8 cellular contexts compared by ENCODE assay signal in the genomic region with DNA sequence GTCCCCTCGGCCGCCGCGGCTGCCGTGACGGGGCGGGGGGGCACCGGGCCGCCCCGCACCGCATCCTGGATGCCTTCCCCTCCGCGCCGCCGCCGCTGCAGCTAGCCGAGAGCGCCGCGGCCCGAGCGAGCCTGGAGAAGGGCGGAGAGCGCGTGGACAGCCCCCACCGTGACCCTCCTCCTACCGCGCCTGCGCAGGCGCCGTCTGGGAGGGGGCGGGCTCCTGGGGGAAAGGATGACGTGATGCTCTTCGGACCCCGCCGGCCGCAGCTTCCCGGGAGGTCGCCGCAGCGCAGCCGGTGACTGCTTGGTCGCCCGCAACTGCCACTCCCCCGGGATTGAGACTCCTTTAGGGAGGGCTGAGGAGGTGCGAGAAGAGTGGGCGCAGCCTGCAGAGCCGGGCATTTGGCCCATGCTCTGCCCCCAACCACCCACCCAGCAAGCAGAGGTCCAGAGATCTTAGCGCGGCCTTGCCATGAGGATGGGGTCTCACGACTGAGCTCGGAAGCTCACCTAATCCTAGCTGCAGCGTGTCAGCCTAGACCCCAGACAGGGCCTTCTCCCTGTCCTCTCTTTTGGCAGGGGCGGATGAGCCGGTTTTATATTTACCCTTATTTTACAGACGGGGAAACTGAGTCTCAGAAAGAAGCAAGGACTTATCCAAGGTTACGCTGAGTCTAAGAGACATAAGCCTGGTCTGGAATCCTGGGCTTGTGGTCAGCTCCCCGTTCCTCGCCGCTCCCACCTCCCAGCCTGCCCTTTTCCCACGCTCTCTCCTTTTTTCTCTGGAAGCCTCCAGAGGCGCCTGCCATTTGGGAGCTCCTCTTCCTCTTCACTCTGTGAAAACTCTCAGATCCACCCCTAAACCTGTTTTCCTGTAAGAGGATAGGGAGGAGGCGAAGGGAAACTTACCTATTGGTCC. TPM values are rescaled to one million over a fixed set of nuclear protein-coding genes. Genes with fewer than 3 reads are reported as not detected.
A peak's percentile ranks its signal among the peaks of the same experiment; 100 is the strongest.
DNase-seq lines count a peak whose midpoint lies in the region; ATAC-seq and TF ChIP-seq lines count a peak whose summit lies in the region.

TSS of gene DENND5A (minus strand) at position 140 of the 921 bp plus-strand sequence. CDS start 281 bp downstream, outside the sequence.

- DNase-seq in GM13977 (ENCODE audit: low spot score) (peak; percentile 92), NCI-H524 treated with DMSO at 0.1 percent for 48 hours (lab: John Stamatoyannopoulos, UW) (peak; percentile 37), lower leg skin (ENCODE audit: low spot score in 2 of 2) (peak; percentile 66 to 96)
- DNase-seq in activated CD4-positive, alpha-beta memory T cell treated with anti-CD3 and anti-CD28 coated beads, Interleukin-2, amount 10 ng/mL, durations not matched to agents 7 days and 5 days: peak; percentile 49
- DNase-seq in stimulated activated CD4-positive, alpha-beta T cell treated with anti-CD3 and anti-CD28 coated beads, Interleukin-4, amount 100 ng/mL, for 4 hours: peak; percentile 50 to 57

- CTCF ChIA-PET in activated CD4-positive, alpha-beta memory T cell treated with anti-CD3 and anti-CD28 coated beads, Interleukin-2, amount 10 ng/mL, durations not matched to agents 7 days and 5 days (lab: Charles Lee): interaction anchor here (1.1 to 1.4 kb wide), 5 partner anchors 11 to 241 kb away, joined by 3 to 4 read pairs (median 3); no protein-coding TSS in a partner anchor

- H3K4me1 Mint-ChIP-seq in activated CD4-positive, alpha-beta memory T cell treated with anti-CD3 and anti-CD28 coated beads, Interleukin-2, amount 10 ng/mL, durations not matched to agents 7 days and 5 days: peaks cover 30% of the 10 kb centered on the region

- no peaks in the 10 kb centered on the region for H3K36me3 ChIP-seq in duodenal mucosa (ENCODE audit: control insufficient read depth in 1 of 2, insufficient read depth in 2 of 2, low read length in 2 of 2)

- H3K9me3 Mint-ChIP-seq in activated CD4-positive, alpha-beta memory T cell treated with anti-CD3 and anti-CD28 coated beads, Interleukin-2, amount 10 ng/mL, durations not matched to agents 7 days and 5 days: no peaks in the 10 kb centered on the region

- peaks cover 58% of the 10 kb centered on the region for H3K27me3 Mint-ChIP-seq in activated CD4-positive, alpha-beta memory T cell treated with anti-CD3 and anti-CD28 coated beads, Interleukin-2, amount 10 ng/mL, durations not matched to agents 7 days and 5 days

- ATAC-seq in HG03159 (IDR thresholded peaks at IDR 0.05; ENCODE audit: unreplicated experiment) (peak; percentile 26), GM21526 (IDR thresholded peaks at IDR 0.05; ENCODE audit: low FRiP score, unreplicated experiment) (no peak)

- H3K27me3 ChIP-seq in duodenal mucosa (ENCODE audit: control insufficient read depth in 1 of 2, insufficient read depth in 2 of 2, low read length in 2 of 2): no peaks in the 10 kb centered on the region

- intact Hi-C loops in lower leg skin (cut with DNase I; ENCODE audit: low total_unique reads): no loop called here

- no peaks in the 10 kb centered on the region for H3K9me3 ChIP-seq in duodenal mucosa (ENCODE audit: control insufficient read depth in 1 of 2, low read length in 2 of 2)

- peak within 1 kb of the TSS; percentile 88 for H3K27ac ChIP-seq in duodenal mucosa (ENCODE audit: low read depth, low read length)

- H3K4me3 Mint-ChIP-seq in activated CD4-positive, alpha-beta memory T cell treated with anti-CD3 and anti-CD28 coated beads, Interleukin-2, amount 10 ng/mL, durations not matched to agents 7 days and 5 days: peak within 1 kb of the TSS; percentile 80

- POLR2A ChIA-PET in activated CD4-positive, alpha-beta memory T cell treated with anti-CD3 and anti-CD28 coated beads, Interleukin-2, amount 10 ng/mL, durations not matched to agents 7 days and 5 days (lab: Charles Lee): interaction anchor here (0.6 to 2.5 kb wide), 8 partner anchors 8 to 195 kb away, joined by 3 to 17 read pairs (median 8); partner anchors contain the start of gene ZNF143

- H3K9ac ChIP-seq in duodenal mucosa (ENCODE audit: low read depth in 1 of 2, low read length in 2 of 2): peak within 1 kb of the TSS; percentile 68 to 82

- TF ChIP-seq CTCF in GM13977 (IDR thresholded peaks at IDR 0.05; ENCODE audit: extremely low read depth, insufficient read depth, missing control alignments) (peak; percentile 31), lower leg skin (IDR thresholded peaks at IDR 0.05) (no peak)

- H3K27ac Mint-ChIP-seq in activated CD4-positive, alpha-beta memory T cell treated with anti-CD3 and anti-CD28 coated beads, Interleukin-2, amount 10 ng/mL, durations not matched to agents 7 days and 5 days: peak within 1 kb of the TSS; percentile 68

- peak in 1 of 2 donors; percentile 31 for TF ChIP-seq POLR2A in lower leg skin (IDR thresholded peaks at IDR 0.05)

- in situ Hi-C loops in GM13977 (cut with MboI; ENCODE audit: low pct_unique_long_range_greater_than_20kb, low sequenced_read_pairs, unreplicated experiment): no loop called here

- no peaks in the 10 kb centered on the region for H3K36me3 Mint-ChIP-seq in activated CD4-positive, alpha-beta memory T cell treated with anti-CD3 and anti-CD28 coated beads, Interleukin-2, amount 10 ng/mL, durations not matched to agents 7 days and 5 days (ENCODE audit: low read depth)

- 8 to 15% methylated on average over 28 to 59 of the region's 63 CpGs for WGBS in lower leg skin, 2 donors

- peaks cover 0 to 11% of the 10 kb centered on the region in 2 donors for H3K4me1 ChIP-seq in duodenal mucosa (ENCODE audit: control insufficient read depth in 1 of 2, insufficient read depth in 2 of 2, low read length in 2 of 2)

- peak within 1 kb of the TSS; percentile 70 to 71 for H3K4me3 ChIP-seq in duodenal mucosa (ENCODE audit: low read depth in 1 of 2, low read length in 2 of 2)
- H3K4me3 ChIP-seq in lower leg skin (ENCODE audit: low read depth, poor library complexity, severe bottlenecking): peak within 1 kb of the TSS; percentile 88

RNA-seq across cellular contexts. Expression of gene DENND5A, which starts in this region (rescaled TPM):
- total RNA-seq in activated CD4-positive, alpha-beta memory T cell treated with anti-CD3 and anti-CD28 coated beads, Interleukin-2, amount 10 ng/mL, durations not matched to agents 7 days and 5 days: 10 to 100 TPM; 11.6 to 13.7 TPM
- total RNA-seq in lower leg skin: 10 to 100 TPM; 21.2 to 34.1 (median 28.7) TPM

Comparison
In these comparisons a context has a peak if more than half of its experiments do, and no peak if none do; other contexts are left out.
1. DNase-seq: peak in every context shown above with its lines; median percentile 92 in GM13977; 81 in lower leg skin; 54 in stimulated activated CD4-positive, alpha-beta T cell treated with anti-CD3 and anti-CD28 coated beads, Interleukin-4, amount 100 ng/mL, for 4 hours; 49 in activated CD4-positive, alpha-beta memory T cell treated with anti-CD3 and anti-CD28 coated beads, Interleukin-2, amount 10 ng/mL, durations not matched to agents 7 days and 5 days; 37 in NCI-H524 treated with DMSO at 0.1 percent for 48 hours.